Comparison of ENCODE assay signal across 25 cellular contexts in the genomic region with DNA sequence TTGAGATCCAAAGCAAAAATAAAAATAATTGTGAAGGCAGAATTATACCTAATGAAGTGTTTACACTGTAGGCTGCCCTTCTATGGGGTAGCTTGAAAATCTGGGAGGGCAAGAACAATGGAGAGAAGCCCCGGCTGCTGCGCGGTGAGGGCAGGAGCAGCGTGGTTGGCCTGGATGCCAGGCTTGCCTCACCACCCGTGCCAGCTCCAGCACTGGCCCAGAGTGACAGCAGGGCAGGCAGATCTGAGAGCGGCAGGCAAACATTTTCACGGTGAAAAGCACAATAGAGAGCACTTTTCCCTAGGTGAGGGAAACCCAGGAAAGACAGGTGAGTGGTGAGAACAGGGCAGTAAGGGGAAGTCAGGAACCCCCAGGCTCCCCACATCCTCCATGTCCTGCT. TPM values are rescaled to one million over a fixed set of nuclear protein-coding genes. Genes with fewer than 3 reads are reported as not detected.
"Had no signal": no experiment of that assay in that cellular context is flagged by ENCODE, and none has a peak within 500 bp of the region (broad histone marks: within the 10 kb centered on the region; RNA-seq: fewer than 3 reads in every experiment).

No MANE protein-coding gene starts in this region.

- ATAC-seq: gastroesophageal sphincter; left ventricle myocardium superior; mucosa of descending colon; natural killer cell treated with Interleukin-12 subunit alpha and Interleukin-12 subunit beta and Interleukin-15 and Interleukin-18, amount 100 ng/mL, for 72 hours; pancreas; right cardiac atrium; stimulated activated naive CD8-positive, alpha-beta T cell treated with anti-CD3 and anti-CD28 coated beads, Interleukin-15, Interleukin-2, amounts not matched to agents 100 U/mL and 50 U/mL, for 24 hours had no signal

- H3K36me3 ChIP-seq: colonic mucosa, esophagus squamous epithelium, gastroesophageal sphincter, neural progenitor cell, pancreas, spleen, suprapubic skin, tibial artery, upper lobe of left lung, uterus had no signal

- H3K4me1 ChIP-seq: colonic mucosa, esophagus squamous epithelium, gastroesophageal sphincter, neural progenitor cell, pancreas, spleen, suprapubic skin, tibial artery, upper lobe of left lung, uterus had no signal

- H3K9me3 ChIP-seq: colonic mucosa, esophagus squamous epithelium, gastroesophageal sphincter, mucosa of descending colon, pancreas, spleen, suprapubic skin, tibial artery, upper lobe of left lung, uterus had no signal

- H3K4me3 ChIP-seq: colonic mucosa, esophagus squamous epithelium, gastroesophageal sphincter, mucosa of descending colon, neural progenitor cell, pancreas, spleen, suprapubic skin, tibial artery, upper lobe of left lung had no signal

- H3K27ac ChIP-seq: colonic mucosa, esophagus squamous epithelium, gastroesophageal sphincter, neural progenitor cell, pancreas, spleen, suprapubic skin, tibial artery, upper lobe of left lung, uterus had no signal

- H3K27me3 ChIP-seq: colonic mucosa, neural progenitor cell, pancreas, spleen, upper lobe of left lung, uterus had no signal

- DNase-seq: cerebellar nuclear complex; colonic mucosa; dermis blood vessel endothelial cell; esophagus squamous epithelium; foreskin fibroblast; glutamatergic neuron; islet precursor cell; left ventricle myocardium superior; mucosa of descending colon; pancreas; right cardiac atrium; spleen; stimulated activated CD4-positive, alpha-beta T cell treated with anti-CD3 and anti-CD28 coated beads, Interleukin-2, amount 100 ng/mL, for 24 hours; stimulated activated CD4-positive, alpha-beta T cell treated with anti-CD3 and anti-CD28 coated beads, Interleukin-4, amount 100 ng/mL, for 4 hours; stimulated activated naive CD8-positive, alpha-beta T cell treated with anti-CD3 and anti-CD28 coated beads, Interleukin-15, Interleukin-2, amounts not matched to agents 100 U/mL and 50 U/mL, for 24 hours; tibial artery; upper lobe of left lung; uterus had no signal

RNA-seq across cellular contexts. Expression of a gene that starts 1.4 kb away (rescaled TPM):
- total RNA-seq: colonic mucosa, dermis blood vessel endothelial cell, epithelial cell of proximal tubule, left ventricle myocardium superior, lung microvascular endothelial cell, mucosa of descending colon, progenitor cell of endocrine pancreas had no signal
